27 cellular contexts compared by ENCODE assay signal in genomic region chr18:76741346-76741745, GRCh38.
"Had no signal": no experiment of that assay in that cellular context is flagged by ENCODE, and none has a peak within 500 bp of the region (broad histone marks: within the 10 kb centered on the region; RNA-seq: fewer than 3 reads in every experiment).

No MANE protein-coding gene starts in this region.

- H3K4me3 Mint-ChIP-seq: dendritic cell treated with granulocyte-macrophage colony-stimulating factor and Interleukin-4, amounts not matched to agents 40 ng/mL and 50 ng/mL, for 4 days; endodermal cell; naive thymus-derived CD4-positive, alpha-beta T cell; nephron progenitor cell had no signal

- H3K9me3 ChIP-seq: colonic mucosa, gastroesophageal sphincter, heart left ventricle, left lung, prostate gland, right atrium auricular region, stomach, thyroid gland, vagina had no signal

- H3K36me3 ChIP-seq: colonic mucosa, gastroesophageal sphincter, heart left ventricle, left lung, prostate gland, right atrium auricular region, stomach, thyroid gland, vagina had no signal

- H3K4me2 ChIP-seq: hepatocyte had no signal

- H3K27ac Mint-ChIP-seq: dendritic cell treated with granulocyte-macrophage colony-stimulating factor and Interleukin-4, amounts not matched to agents 40 ng/mL and 50 ng/mL, for 4 days; endodermal cell; nephron progenitor cell had no signal

- H2AFZ ChIP-seq: hepatocyte had no signal

- H3K4me3 ChIP-seq: colonic mucosa, gastroesophageal sphincter, heart left ventricle, hepatocyte, left lung, prostate gland, right atrium auricular region, smooth muscle cell, stomach, thyroid gland, vagina had no signal

- H3K27ac ChIP-seq: colonic mucosa, heart left ventricle, hepatocyte, left lung, right atrium auricular region, stomach, thyroid gland, vagina had no signal

- ATAC-seq: gastroesophageal sphincter; heart left ventricle; left cardiac atrium; left lung; naive thymus-derived CD4-positive, alpha-beta T cell; sciatic nerve had no signal

- H3K4me1 Mint-ChIP-seq: endodermal cell, nephron progenitor cell had no signal

- H3K4me1 ChIP-seq: colonic mucosa, prostate gland, right atrium auricular region, thyroid gland had no signal

- H3K27me3 ChIP-seq: colonic mucosa, gastroesophageal sphincter, hepatocyte, right atrium auricular region, stomach, thyroid gland, vagina had no signal

- H3K9me3 Mint-ChIP-seq: dendritic cell treated with granulocyte-macrophage colony-stimulating factor and Interleukin-4, amounts not matched to agents 40 ng/mL and 50 ng/mL, for 4 days had no signal

- H3K79me2 ChIP-seq: hepatocyte had no signal

- DNase-seq: colonic mucosa; effector CD8-positive, alpha-beta T cell; endodermal cell; erythroblast; heart left ventricle; left cardiac atrium; left lung; mesendoderm; midbrain; naive thymus-derived CD4-positive, alpha-beta T cell; nephron progenitor cell; nucleus accumbens; stimulated activated CD4-positive, alpha-beta T cell treated with anti-CD3 and anti-CD28 coated beads, Interleukin-12 subunit alpha, Interleukin-12 subunit beta, amount 100 ng/mL, for 4 hours; stimulated activated CD4-positive, alpha-beta T cell treated with anti-CD3 and anti-CD28 coated beads, Interleukin-1b, Interleukin-23, amount 100 ng/mL, for 48 hours; stimulated activated CD4-positive, alpha-beta T cell treated with anti-CD3 and anti-CD28 coated beads, Interleukin-4, amount 100 ng/mL, for 1 hour; stimulated activated CD8-positive, alpha-beta memory T cell treated with anti-CD3 and anti-CD28 coated beads, Interleukin-4, amount 100 ng/mL, for 48 hours; stimulated activated naive CD4-positive, alpha-beta T cell treated with Interleukin-2 at 50 U/mL for 16 hours; stomach; thyroid gland had no signal
